Comparison of ENCODE assay signal across 8 cellular contexts in the genomic region with DNA sequence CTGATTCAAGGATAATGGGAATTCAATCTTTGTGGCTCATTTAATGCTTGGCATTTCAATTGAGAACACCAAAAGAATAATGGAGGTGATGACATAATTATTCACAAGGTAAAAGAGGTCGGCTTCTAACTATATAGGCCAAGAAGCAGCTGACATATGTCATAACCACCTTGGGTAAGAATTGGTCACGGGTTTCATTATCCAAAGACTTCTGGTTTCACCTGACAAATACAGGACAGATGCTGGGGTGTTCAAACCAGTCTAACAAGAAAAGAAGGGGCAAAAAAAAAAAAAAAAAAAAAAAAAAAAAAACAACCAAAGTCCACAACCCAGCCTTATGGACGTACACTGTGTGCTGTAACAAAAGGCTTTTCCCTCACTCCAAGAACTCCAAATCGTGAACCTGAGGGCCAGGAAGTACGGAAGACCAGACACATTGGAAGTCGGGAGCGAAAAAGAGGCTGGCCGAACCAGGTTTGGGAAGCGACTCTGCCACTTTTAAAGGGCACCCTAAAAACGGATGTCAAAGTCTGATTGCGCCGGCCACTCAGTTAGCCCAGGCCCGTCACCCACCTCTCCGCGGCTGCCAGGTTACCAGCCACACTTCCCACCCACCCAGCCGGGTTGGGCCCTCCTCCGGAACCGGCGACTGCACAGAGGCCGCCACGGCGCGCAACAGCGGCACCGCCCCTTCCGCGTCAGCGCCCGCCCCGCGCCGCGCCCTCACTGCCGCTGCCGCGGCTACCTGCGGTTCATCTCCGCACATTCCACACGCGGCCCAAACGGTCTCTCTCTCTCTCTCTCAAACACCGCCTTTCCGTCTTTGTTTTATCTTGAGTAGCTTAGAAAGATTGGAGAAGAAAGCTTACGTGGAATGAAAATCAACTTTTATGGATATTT. TPM values are rescaled to one million over a fixed set of nuclear protein-coding genes. Genes with fewer than 3 reads are reported as not detected.
A peak's percentile ranks its signal among the peaks of the same experiment; 100 is the strongest.
DNase-seq lines count a peak whose midpoint lies in the region; ATAC-seq, FAIRE-seq and TF ChIP-seq lines count a peak whose summit lies in the region.

A gene with protein sequence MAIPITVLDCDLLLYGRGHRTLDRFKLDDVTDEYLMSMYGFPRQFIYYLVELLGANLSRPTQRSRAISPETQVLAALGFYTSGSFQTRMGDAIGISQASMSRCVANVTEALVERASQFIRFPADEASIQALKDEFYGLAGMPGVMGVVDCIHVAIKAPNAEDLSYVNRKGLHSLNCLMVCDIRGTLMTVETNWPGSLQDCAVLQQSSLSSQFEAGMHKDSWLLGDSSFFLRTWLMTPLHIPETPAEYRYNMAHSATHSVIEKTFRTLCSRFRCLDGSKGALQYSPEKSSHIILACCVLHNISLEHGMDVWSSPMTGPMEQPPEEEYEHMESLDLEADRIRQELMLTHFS (minus strand): TSS at position 677 of the 900 bp plus-strand sequence. CDS start 990 bp downstream, outside the sequence.

- peak; percentile 5 for TF ChIP-seq POLR2A in NB4 (IDR thresholded peaks at IDR 0.05; ENCODE audit: extremely low read depth, insufficient read length)

- POLR2A ChIA-PET in GM10248 (lab: Yijun Ruan, JAX) = interaction anchor here (0.5 kb wide), 1 partner anchor 26 kb away, joined by 3 read pairs; no protein-coding TSS in a partner anchor
- POLR2A ChIA-PET in activated naive CD8-positive, alpha-beta T cell treated with anti-CD3 and anti-CD28 coated beads, Interleukin-2, amount 10 ng/mL, durations not matched to agents 7 days and 5 days (lab: Charles Lee) = interaction anchor here (0.7 to 3.2 kb wide), 8 partner anchors 23 to 699 kb away, joined by 3 to 14 read pairs (median 4); a partner anchor contains a TSS

- peaks cover 25% of the 10 kb centered on the region for H3K4me1 Mint-ChIP-seq in activated naive CD8-positive, alpha-beta T cell treated with anti-CD3 and anti-CD28 coated beads, Interleukin-2, amount 10 ng/mL, durations not matched to agents 7 days and 5 days

- no peak for FAIRE-seq in pancreas (lab: Jason Lieb, UNC)

- H3K9me3 Mint-ChIP-seq in activated naive CD8-positive, alpha-beta T cell treated with anti-CD3 and anti-CD28 coated beads, Interleukin-2, amount 10 ng/mL, durations not matched to agents 7 days and 5 days = no peaks in the 10 kb centered on the region

- peak within 1 kb of the TSS; percentile 100 for H3K4me3 Mint-ChIP-seq in activated naive CD8-positive, alpha-beta T cell treated with anti-CD3 and anti-CD28 coated beads, Interleukin-2, amount 10 ng/mL, durations not matched to agents 7 days and 5 days

- ATAC-seq in HG02571 (IDR thresholded peaks at IDR 0.05; ENCODE audit: unreplicated experiment) (peak; percentile 94), Right ventricle myocardium superior (ENCODE audit: poor library complexity) (peak; percentile 99), pancreas (peak; percentile 97 to 98 (median 98))
- peak; percentile 96 for ATAC-seq in activated naive CD8-positive, alpha-beta T cell treated with anti-CD3 and anti-CD28 coated beads, Interleukin-2, amount 10 ng/mL, durations not matched to agents 7 days and 5 days (ENCODE audit: low read depth)

- peak within 1 kb of the TSS; percentile 99 for H3K27ac Mint-ChIP-seq in activated naive CD8-positive, alpha-beta T cell treated with anti-CD3 and anti-CD28 coated beads, Interleukin-2, amount 10 ng/mL, durations not matched to agents 7 days and 5 days

- H3K27me3 Mint-ChIP-seq in activated naive CD8-positive, alpha-beta T cell treated with anti-CD3 and anti-CD28 coated beads, Interleukin-2, amount 10 ng/mL, durations not matched to agents 7 days and 5 days = no peaks in the 10 kb centered on the region

- H3K9me3 ChIP-seq in pancreas (no peaks in the 10 kb centered on the region), tibial artery (no peaks in the 10 kb centered on the region)

- WGBS in pancreas, 2 donors = 1% methylated on average over 41 to 44 of the region's 44 CpGs

- no peak for TF ChIP-seq CTCF in GM10248 (IDR thresholded peaks at IDR 0.05; ENCODE audit: control extremely low read depth, extremely low read depth, low read depth, missing control alignments)
- TF ChIP-seq CTCF in NB4 (IDR thresholded peaks at IDR 0.05; ENCODE audit: low read depth, low read length) = no peak
- TF ChIP-seq CTCF in pancreas (IDR thresholded peaks at IDR 0.05) = no peak
- TF ChIP-seq CTCF in tibial artery (IDR thresholded peaks at IDR 0.05) = no peak

- H3K4me1 ChIP-seq in pancreas (peaks cover 0 to 34% (median 0%) of the 10 kb centered on the region in 3 donors), tibial artery (peaks cover 0 to 50% (median 26%) of the 10 kb centered on the region in 4 donors)

- H3K36me3 Mint-ChIP-seq in activated naive CD8-positive, alpha-beta T cell treated with anti-CD3 and anti-CD28 coated beads, Interleukin-2, amount 10 ng/mL, durations not matched to agents 7 days and 5 days = peaks cover 8% of the 10 kb centered on the region

- H3K36me3 ChIP-seq in pancreas (peaks cover 0 to 10% (median 0%) of the 10 kb centered on the region in 3 donors), tibial artery (peaks cover 0 to 20% (median 12%) of the 10 kb centered on the region in 3 donors)

- intact Hi-C loops in Right ventricle myocardium superior (cut with DNase I) (loop anchor here (10.0 kb wide), 1 partner anchor 78 kb away; no protein-coding TSS in a partner anchor), pancreas (cut with DNase I) (loop anchor here in 1 of 3 donors (5.0 kb wide), 1 partner anchor 130 kb away; no protein-coding TSS in a partner anchor), tibial artery (cut with DNase I; ENCODE audit: low total_unique reads) (loop anchor here (10.0 kb wide), 2 partner anchors 98 to 222 kb away; a partner anchor contains a TSS)

- H3K4me3 ChIP-seq in NB4 (ENCODE audit: low read depth, low read length) (peak within 1 kb of the TSS; percentile 97), pancreas (peak within 1 kb of the TSS; percentile 83 to 99 (median 97)), tibial artery (peak within 1 kb of the TSS; percentile 84 to 86)

- DNase-seq in GM10248 (ENCODE audit: extremely low spot score) (peak; percentile 93), NB4 (ENCODE audit: low read depth) (peak; percentile 93), SKM-1 (lab: John Stamatoyannopoulos, UW; ENCODE audit: unreplicated experiment) (peak; percentile 77), Right ventricle myocardium superior (peak; percentile 94), pancreas (peak; percentile 90 to 95 (median 91)), tibial artery (peak; percentile 84 to 90)
- DNase-seq in activated naive CD8-positive, alpha-beta T cell treated with anti-CD3 and anti-CD28 coated beads, Interleukin-2, amount 10 ng/mL, durations not matched to agents 7 days and 5 days = peak; percentile 94

- CTCF ChIA-PET in GM10248 (lab: Yijun Ruan, JAX) = interaction anchor here (0.8 to 3.6 kb wide), 23 partner anchors 9 to 233 kb away, joined by 3 to 12 read pairs (median 4); a partner anchor contains a TSS

- H3K27me3 ChIP-seq in pancreas (no peaks in the 10 kb centered on the region), tibial artery (no peaks in the 10 kb centered on the region)

- peak within 1 kb of the TSS; percentile 89 to 98 (median 94) for H3K27ac ChIP-seq in pancreas
- peak within 1 kb of the TSS; percentile 90 to 91 for H3K27ac ChIP-seq in tibial artery

RNA-seq across cellular contexts. Expression of the gene that starts here (rescaled TPM):
- 1 to 10 TPM; 5.8 to 7.6 TPM for total RNA-seq in activated naive CD8-positive, alpha-beta T cell treated with anti-CD3 and anti-CD28 coated beads, Interleukin-2, amount 10 ng/mL, durations not matched to agents 7 days and 5 days
- total RNA-seq in Right ventricle myocardium superior (1.9 TPM), pancreas (1 to 10 TPM; 1.7 to 2.6 (median 2.2) TPM)
- polyA plus RNA-seq in pancreas = 1 to 10 TPM; 2.0 TPM

Comparison
In these comparisons a context has a peak if more than half of its experiments do, and no peak if none do; other contexts are left out.
1. Peak in every context shown above with its lines: DNase-seq, ATAC-seq, H3K4me3 ChIP-seq and H3K27ac ChIP-seq.